Comparison of ENCODE assay signal across 8 cellular contexts in genomic region chr5:112923148-112923917, GRCh38. TPM values are rescaled to one million over a fixed set of nuclear protein-coding genes. Genes with fewer than 3 reads are reported as not detected.
DNase-seq lines count a peak whose midpoint lies in the region; ATAC-seq and TF ChIP-seq lines count a peak whose summit lies in the region.

No MANE protein-coding gene starts in this region.

- H3K36me3 Mint-ChIP-seq in endothelial cell (ENCODE audit: low read depth, unreplicated experiment): peaks cover 21% of the 10 kb centered on the region

- H3K27me3 Mint-ChIP-seq in endothelial cell (ENCODE audit: unreplicated experiment): peaks cover 11% of the 10 kb centered on the region

- no TSS peak for BruUV-seq in Panc1 (replicated peaks; lab: Mats Ljungman, UMichigan)

- peak overlapping the region; percentile 74 for H3K4me3 Mint-ChIP-seq in endothelial cell (ENCODE audit: unreplicated experiment)

- H3K27ac ChIP-seq in Panc1 (ENCODE audit: low read length): peak overlapping the region; percentile 81
- H3K27ac ChIP-seq in temporal lobe (ENCODE audit: low read depth, low read length): peak overlapping the region; percentile 67

- H3K9me3 ChIP-seq in Panc1 (ENCODE audit: control insufficient read depth, insufficient read depth, low read depth, low read length): no peaks in the 10 kb centered on the region

- H3K36me3 ChIP-seq in Panc1 (ENCODE audit: control insufficient read depth, insufficient read depth, low read length): peaks cover 8% of the 10 kb centered on the region; the same call in 1 of the 2 replicates

- H3K4me1 Mint-ChIP-seq in endothelial cell (ENCODE audit: unreplicated experiment): peaks cover 31% of the 10 kb centered on the region

- no peaks in the 10 kb centered on the region for H3K9me3 Mint-ChIP-seq in endothelial cell (ENCODE audit: unreplicated experiment)

- POLR2A ChIA-PET in Panc1 (lab: Charles Lee): interaction anchor here (0.6 kb wide), 1 partner anchor 21 kb away, joined by 7 read pairs; no protein-coding TSS in a partner anchor

- intact Hi-C loops in Panc1 (cut with micrococcal nuclease; ENCODE audit: unreplicated experiment): loop anchor here (5.0 kb wide), 1 partner anchor 34 kb away; no protein-coding TSS in a partner anchor

- no peak for TF ChIP-seq CTCF in Panc1 (IDR thresholded peaks at IDR 0.05)
- TF ChIP-seq CTCF in endothelial cell (IDR thresholded peaks at IDR 0.05; ENCODE audit: unreplicated experiment): no peak
- TF ChIP-seq CTCF in omental fat pad (IDR thresholded peaks at IDR 0.05): no peak

- H3K4me3 ChIP-seq in Panc1 (ENCODE audit: low read depth in 2 of 2, low read length in 2 of 2): no peak overlapping the region

- ATAC-seq in HG02870 (IDR thresholded peaks at IDR 0.05; ENCODE audit: unreplicated experiment) (peak; percentile 29), Panc1 (no peak), omental fat pad (ENCODE audit: low FRiP score) (no peak)

- no peaks in the 10 kb centered on the region for H3K27me3 ChIP-seq in Panc1 (ENCODE audit: control insufficient read depth, insufficient read depth, low read length)

- CTCF ChIA-PET in Panc1 (lab: Charles Lee): no interaction called here

- H3K4me1 ChIP-seq in Panc1 (ENCODE audit: control insufficient read depth, insufficient read depth, low read length): peaks cover 30% of the 10 kb centered on the region

- in situ Hi-C loops in Panc1 (cut with HindIII; ENCODE audit: low pct_unique_long_range_greater_than_20kb, low sequenced_read_pairs): no loop called here

- peak; percentile 33 for DNase-seq in activated T-cell treated with anti-CD3 and anti-CD28 coated beads, Interleukin-2, amount 50 U/mL, for 1 hour
- DNase-seq in activated T-cell treated with anti-CD3 and anti-CD28 coated beads for 4 hours (no peak), Panc1 (ENCODE audit: low read depth, low spot score) (no peak), endothelial cell (ENCODE audit: low spot score) (no peak), omental fat pad (ENCODE audit: low spot score) (no peak)
- DNase-seq in effector CD8-positive, alpha-beta T cell (lab: John Stamatoyannopoulos, UW): no peak

- H3K27ac Mint-ChIP-seq in endothelial cell (ENCODE audit: unreplicated experiment): peak overlapping the region; percentile 70

RNA-seq across cellular contexts. Expression of gene REEP5, which starts 1.3 kb away (rescaled TPM):
- total RNA-seq in Panc1 (2021; ENCODE audit: unreplicated experiment) (112 TPM), endothelial cell (ENCODE audit: unreplicated experiment) (62.7 TPM), temporal lobe (78.9 TPM), omental fat pad (10 to 100 TPM; 74.2 to 90.1 (median 81.9) TPM)
- 219 TPM for polyA plus RNA-seq in Panc1 (2012; ENCODE audit: insufficient read length)

RNA-seq across cellular contexts. Expression of gene DCP2, which starts 53.3 kb away (rescaled TPM):
- total RNA-seq in Panc1 (2021; ENCODE audit: unreplicated experiment) (70.4 TPM), endothelial cell (ENCODE audit: unreplicated experiment) (75.6 TPM), temporal lobe (73.5 TPM), omental fat pad (10 to 100 TPM; 22.2 to 53.4 (median 25.9) TPM)
- polyA plus RNA-seq in Panc1 (2012; ENCODE audit: insufficient read length): 7.5 TPM
